12 cellular contexts compared by ENCODE assay signal in the genomic region with DNA sequence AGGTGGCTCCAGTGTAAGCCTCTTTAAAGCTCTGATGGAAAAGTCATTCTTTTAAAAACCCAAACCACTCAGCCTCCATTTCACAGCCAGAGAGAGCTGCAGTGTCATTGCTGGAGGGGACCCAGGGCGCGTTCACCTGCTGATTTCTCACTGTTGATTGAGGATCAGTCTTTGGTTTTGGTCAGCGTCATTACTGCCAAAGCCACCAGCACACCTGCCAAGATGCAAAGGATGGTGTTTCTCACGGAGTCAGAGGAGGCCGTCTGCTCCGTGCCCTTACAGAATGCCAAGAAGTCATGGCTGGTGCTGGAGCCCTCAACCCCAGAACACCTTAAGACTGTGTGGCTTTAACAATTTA. TPM values are rescaled to one million over a fixed set of nuclear protein-coding genes. Genes with fewer than 3 reads are reported as not detected.
DNase-seq lines count a peak whose midpoint lies in the region; ATAC-seq, FAIRE-seq and TF ChIP-seq lines count a peak whose summit lies in the region.
"Had no signal": no experiment of that assay in that cellular context is flagged by ENCODE, and none has a peak within 500 bp of the region (broad histone marks: within the 10 kb centered on the region; RNA-seq: fewer than 3 reads in every experiment).

No MANE protein-coding gene starts in this region.

- no peaks in the 10 kb centered on the region for H3K27me3 Mint-ChIP-seq in effector memory CD8-positive, alpha-beta T cell
- H3K27me3 Mint-ChIP-seq: dendritic cell treated with granulocyte-macrophage colony-stimulating factor and Interleukin-4, amounts not matched to agents 40 ng/mL and 50 ng/mL, for 4 days had no signal

- H3K4me1 Mint-ChIP-seq in effector memory CD8-positive, alpha-beta T cell (ENCODE audit: low read depth in 2 of 2): peaks cover 11 to 21% of the 10 kb centered on the region in 2 donors

- no peaks in the 10 kb centered on the region for H3K27me3 ChIP-seq in GM06990 (replicated peaks; ENCODE audit: control insufficient read depth, insufficient read depth, low read length)
- H3K27me3 ChIP-seq in SJSA1 (replicated peaks): no peaks in the 10 kb centered on the region
- H3K27me3 ChIP-seq in hepatocyte: no peaks in the 10 kb centered on the region
- no peaks in the 10 kb centered on the region for H3K27me3 ChIP-seq in small intestine (ENCODE audit: control insufficient read depth in 2 of 2, insufficient read depth in 2 of 2, low read length in 2 of 2)
- H3K27me3 ChIP-seq: neutrophil had no signal

- TF ChIP-seq CTCF in 22Rv1 (IDR thresholded peaks at IDR 0.05) (no peak), GM06990 (IDR thresholded peaks at IDR 0.05; ENCODE audit: insufficient read depth, low read length, poor library complexity, severe bottlenecking) (no peak), hepatocyte (IDR thresholded peaks at IDR 0.05; ENCODE audit: poor library complexity) (no peak)

- WGBS in hepatocyte (ENCODE audit: low lambda C conversion rate, missing lambda C conversion rate): 83% methylated on average over 6 of the region's 6 CpGs
- WGBS in small intestine, 3 donors: 83 to 85% (median 83%) methylated on average over 6 of the region's 6 CpGs

- no peaks in the 10 kb centered on the region for H4K20me1 ChIP-seq in hepatocyte (ENCODE audit: insufficient read depth, poor library complexity, severe bottlenecking)

- H3K9me3 ChIP-seq in SJSA1 (replicated peaks) (no peaks in the 10 kb centered on the region), hepatocyte (ENCODE audit: low read depth) (no peaks in the 10 kb centered on the region), small intestine (ENCODE audit: control insufficient read depth, low read depth) (no peaks in the 10 kb centered on the region)
- H3K9me3 ChIP-seq: neutrophil had no signal

- peak overlapping the region; percentile 53 for H3K4me2 ChIP-seq in hepatocyte

- H3K9me3 Mint-ChIP-seq in effector memory CD8-positive, alpha-beta T cell: no peaks in the 10 kb centered on the region

- H3K9me2 ChIP-seq in hepatocyte (replicated peaks; ENCODE audit: insufficient read depth): no peaks in the 10 kb centered on the region

- H2AFZ ChIP-seq in hepatocyte: no peak overlapping the region

- no peak for ATAC-seq in effector memory CD8-positive, alpha-beta T cell (replicated peaks)

- H3K36me3 Mint-ChIP-seq in effector memory CD8-positive, alpha-beta T cell (ENCODE audit: insufficient read depth): no peaks in the 10 kb centered on the region

- peak overlapping the region; percentile 64 for H3K27ac ChIP-seq in 22Rv1
- H3K27ac ChIP-seq in SJSA1: no peak overlapping the region
- H3K27ac ChIP-seq in hepatocyte: no peak overlapping the region
- no peak overlapping the region for H3K27ac ChIP-seq in small intestine (ENCODE audit: low read depth in 1 of 2, low read length in 1 of 2)
- H3K27ac ChIP-seq: epithelial cell of prostate, neutrophil had no signal

- H3K4me3 ChIP-seq in GM06990 (replicated peaks; ENCODE audit: low read depth, low read length) (no peak overlapping the region; the same call in 1 of the 2 replicates), SJSA1 (peak overlapping the region; percentile 25), hepatocyte (no peak overlapping the region), small intestine (ENCODE audit: low read depth in 1 of 2, low read length in 2 of 2) (no peak overlapping the region)

- peak overlapping the region in 1 of 2 donors; percentile 70 for H3K4me3 Mint-ChIP-seq in effector memory CD8-positive, alpha-beta T cell
- H3K4me3 Mint-ChIP-seq: activated naive CD4-positive, alpha-beta T cell treated with anti-CD3 and anti-CD28 coated beads for 36 hours; dendritic cell treated with granulocyte-macrophage colony-stimulating factor and Interleukin-4, amounts not matched to agents 40 ng/mL and 50 ng/mL, for 4 days had no signal

- no peak overlapping the region for H3K27ac Mint-ChIP-seq in effector memory CD8-positive, alpha-beta T cell
- H3K27ac Mint-ChIP-seq: activated naive CD4-positive, alpha-beta T cell treated with anti-CD3 and anti-CD28 coated beads for 36 hours; dendritic cell treated with granulocyte-macrophage colony-stimulating factor and Interleukin-4, amounts not matched to agents 40 ng/mL and 50 ng/mL, for 4 days had no signal

- FAIRE-seq in small intestine (lab: Jason Lieb, UNC): no peak

- DNase-seq in GM06990 (ENCODE audit: extremely low read depth, insufficient read length): peak; percentile 36
- DNase-seq in SJSA1 (ENCODE audit: low read depth in 1 of 2, low spot score in 2 of 2): peak in 1 of 2 experiments; percentile 11
- DNase-seq in hepatocyte (ENCODE audit: low spot score): no peak
- no peak for DNase-seq in effector memory CD8-positive, alpha-beta T cell
- DNase-seq in NCI-H2196 (lab: John Stamatoyannopoulos, UW; ENCODE audit: unreplicated experiment): no peak
- DNase-seq in small intestine: no peak
- DNase-seq: GOT3 had no signal

- H3K36me3 ChIP-seq in GM06990 (ENCODE audit: control insufficient read depth, insufficient read depth, low read length): no peaks in the 10 kb centered on the region
- no peaks in the 10 kb centered on the region for H3K36me3 ChIP-seq in SJSA1
- no peaks in the 10 kb centered on the region for H3K36me3 ChIP-seq in hepatocyte (replicated peaks; ENCODE audit: insufficient read depth, low read depth)
- no peaks in the 10 kb centered on the region for H3K36me3 ChIP-seq in small intestine (ENCODE audit: control insufficient read depth in 2 of 2, insufficient read depth in 2 of 2, low read length in 2 of 2)
- H3K36me3 ChIP-seq: neutrophil had no signal

- no peaks in the 10 kb centered on the region for H3K79me2 ChIP-seq in hepatocyte

- H3K4me1 ChIP-seq in SJSA1 (replicated peaks): peaks cover 4% of the 10 kb centered on the region; the same call in 1 of the 2 replicates
- peaks cover 9% of the 10 kb centered on the region for H3K4me1 ChIP-seq in hepatocyte (ENCODE audit: insufficient read depth)
- no peaks in the 10 kb centered on the region for H3K4me1 ChIP-seq in small intestine (ENCODE audit: control insufficient read depth in 2 of 2, insufficient read depth in 1 of 2, low read depth in 1 of 2, low read length in 1 of 2)

RNA-seq across cellular contexts. Expression of a gene that starts 32.8 kb away (rescaled TPM):
- total RNA-seq in SJSA1 (2014; rRNA removed; shearing (Covaris generic)): not detected in 2 replicates
- 0.60 TPM in 1 of 2 replicates, not detected in the other for total RNA-seq in hepatocyte
- polyA plus RNA-seq in hepatocyte (3.1 and 3.6 TPM in 2 replicates), small intestine (1 to 10 TPM; 4.0 to 5.9 (median 5.4) TPM)
